In genomic region chr7:140079121-140079536, GRCh38 we compare ENCODE assay signal across 10 cellular contexts. TPM values are rescaled to one million over a fixed set of nuclear protein-coding genes. Genes with fewer than 3 reads are reported as not detected.
DNase-seq lines count a peak whose midpoint lies in the region; ATAC-seq and TF ChIP-seq lines count a peak whose summit lies in the region.
"Had no signal": no experiment of that assay in that cellular context is flagged by ENCODE, and none has a peak within 500 bp of the region (broad histone marks: within the 10 kb centered on the region; RNA-seq: fewer than 3 reads in every experiment).

No MANE protein-coding gene starts in this region.

- no peaks in the 10 kb centered on the region for H3K9me3 ChIP-seq in gastrocnemius medialis

- H3K4me1 ChIP-seq in gastrocnemius medialis = peaks cover 0 to 3% of the 10 kb centered on the region in 2 donors

- no peaks in the 10 kb centered on the region for H3K36me3 ChIP-seq in gastrocnemius medialis

- H3K4me3 ChIP-seq in fibroblast of villous mesenchyme (ENCODE audit: low read depth, low read length) = no peak overlapping the region
- no peak overlapping the region for H3K4me3 ChIP-seq in gastrocnemius medialis

- TF ChIP-seq POLR2A in gastrocnemius medialis (IDR thresholded peaks at IDR 0.05) = no peak

- intact Hi-C loops in gastrocnemius medialis (cut with DNase I; ENCODE audit: low total_unique reads) = no loop called here

- peak overlapping the region in 2 of 4 donors; percentile 57 to 62 for H3K27ac ChIP-seq in gastrocnemius medialis

- in situ Hi-C loops in gastrocnemius medialis (cut with MboI; ENCODE audit: low sequenced_read_pairs in 4 of 4) = no loop called here

- ATAC-seq in gastrocnemius medialis = peak; percentile 89 to 90
- no peak for ATAC-seq in GM19395 (IDR thresholded peaks at IDR 0.05; ENCODE audit: unreplicated experiment)
- ATAC-seq: stimulated activated effector memory CD8-positive, alpha-beta T cell treated with anti-CD3 and anti-CD28 coated beads, Interleukin-12 subunit alpha, Interleukin-12 subunit beta, amount 100 ng/mL, for 72 hours had no signal

- peaks cover 0 to 3% (median 0%) of the 10 kb centered on the region in 3 donors for H3K27me3 ChIP-seq in gastrocnemius medialis

- TF ChIP-seq CTCF in fibroblast of villous mesenchyme (IDR thresholded peaks at IDR 0.05; ENCODE audit: insufficient read depth, low read depth, low read length) = peak; percentile 35
- TF ChIP-seq CTCF in gastrocnemius medialis (IDR thresholded peaks at IDR 0.05 in 4 of 5, conservative IDR thresholded peaks at IDR 0.05 in 1 of 5) = peak in 1 of 5 experiments; percentile 11

- DNase-seq in DMS53 (lab: John Stamatoyannopoulos, UW) = peak; percentile 79
- DNase-seq in DMS53 treated with DMSO at 0.1 percent for 48 hours (lab: John Stamatoyannopoulos, UW; ENCODE audit: unreplicated experiment) = no peak
- peak; percentile 72 for DNase-seq in RKO (ENCODE audit: low spot score)
- peak; percentile 45 for DNase-seq in fibroblast of villous mesenchyme (ENCODE audit: low read depth)
- DNase-seq in gastrocnemius medialis = peak; percentile 57 to 76
- no peak for DNase-seq in SIG-M5 (lab: John Stamatoyannopoulos, UW)
- no peak for DNase-seq in activated CD4-positive, CD25-positive, alpha-beta regulatory T cell (lab: John Stamatoyannopoulos, UW)
- DNase-seq: activated naive CD8-positive, alpha-beta T cell treated with anti-CD3 and anti-CD28 coated beads, Interleukin-2, amount 10 ng/mL, durations not matched to agents 7 days and 5 days had no signal

RNA-seq across cellular contexts. Expression of gene PARP12, which starts 16.4 kb away (rescaled TPM):
- total RNA-seq in fibroblast of villous mesenchyme (25.4 and 27.2 TPM in 2 replicates), gastrocnemius medialis (10 to 100 TPM in 1 of 4 donors, 1 to 10 TPM in 3; 4.3 to 12.7 (median 4.9) TPM)

Comparison
In these comparisons a context has a peak if more than half of its experiments do, and no peak if none do; other contexts are left out.
1. DNase-seq: peak in DMS53 (single experiment), RKO (single experiment), fibroblast of villous mesenchyme (single experiment) and gastrocnemius medialis (2 of 2); none in DMS53 treated with DMSO at 0.1 percent for 48 hours (single experiment), SIG-M5 (single experiment) and activated CD4-positive, CD25-positive, alpha-beta regulatory T cell (0 of 4).